9 cellular contexts compared by ENCODE assay signal in the genomic region with DNA sequence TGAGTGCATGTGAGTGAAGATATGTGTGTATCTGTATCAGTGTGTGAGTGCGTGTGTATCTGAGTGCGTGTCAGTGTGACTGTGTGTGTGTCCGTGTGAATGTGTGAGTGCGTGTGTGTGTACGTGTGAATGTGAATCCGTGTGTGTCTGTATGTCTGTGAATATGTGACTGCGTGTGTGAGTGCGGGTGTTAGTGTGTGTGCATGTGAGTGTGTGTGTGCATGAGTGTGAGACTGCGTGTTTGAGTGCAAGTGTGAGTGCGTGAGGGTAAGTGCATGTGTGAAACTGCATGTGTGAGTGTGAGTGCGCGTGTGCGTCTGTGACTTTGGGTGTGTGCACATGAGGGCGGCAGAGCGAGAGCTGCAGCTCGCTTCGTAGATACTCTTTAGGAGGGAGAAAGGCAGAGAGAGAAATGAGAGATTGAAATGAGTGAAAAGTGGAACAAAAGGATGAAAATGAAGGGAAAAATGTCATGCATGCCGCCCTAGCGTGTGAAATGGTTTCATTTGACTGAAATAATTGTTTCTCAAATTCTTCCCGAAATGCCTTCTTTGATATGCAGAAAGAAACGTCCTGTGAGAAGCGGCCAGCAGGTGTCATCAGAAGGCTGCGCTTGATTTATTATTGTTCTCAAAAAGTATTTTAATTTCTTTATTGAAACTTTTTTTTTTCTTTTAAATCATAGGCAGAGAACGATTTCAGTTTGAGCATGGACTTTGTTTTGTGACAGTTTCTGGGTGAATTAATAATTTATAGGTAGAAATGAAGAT. TPM values are rescaled to one million over a fixed set of nuclear protein-coding genes. Genes with fewer than 3 reads are reported as not detected.
DNase-seq lines count a peak whose midpoint lies in the region; ATAC-seq, FAIRE-seq and TF ChIP-seq lines count a peak whose summit lies in the region.
"Had no signal": no experiment of that assay in that cellular context is flagged by ENCODE, and none has a peak within 500 bp of the region (broad histone marks: within the 10 kb centered on the region; RNA-seq: fewer than 3 reads in every experiment).

No MANE protein-coding gene starts in this region.

- 0 out of 8 replicates have a peak overlapping the region, but pooled peaks of 1 of the 4 experiments have one; percentile 25 for H3K4me3 ChIP-seq in H1 (ENCODE audit: extremely low read depth in 1 of 4, insufficient read depth in 2 of 4, low read depth in 3 of 4, low read length in 4 of 4)
- H3K4me3 ChIP-seq in retinal pigment epithelial cell (ENCODE audit: low read length): no peak overlapping the region

- H2AK5ac ChIP-seq in H1 (ENCODE audit: low read depth, low read length): peak overlapping the region; percentile 100

- no peak overlapping the region for H4K8ac ChIP-seq in H1 (ENCODE audit: extremely low read depth, insufficient read depth, low read length)

- CTCF ChIA-PET in H1 (lab: Charles Lee; ENCODE audit: partially characterized antibody): interaction anchor here (0.8 to 2.2 kb wide), 7 partner anchors 8 to 546 kb away, joined by 3 to 11 read pairs (median 4); no protein-coding TSS in a partner anchor

- H3K4ac ChIP-seq in H1 (replicated peaks; ENCODE audit: insufficient read length, low read depth, low read length): peak overlapping the region; percentile 88

- no peak for FAIRE-seq in H1 (lab: Jason Lieb, UNC)

- no peak overlapping the region for H3K23ac ChIP-seq in H1 (ENCODE audit: insufficient read length)

- H3K79me2 ChIP-seq in H1 (ENCODE audit: control insufficient read depth in 1 of 2, insufficient read depth in 2 of 2, low read length in 2 of 2): peaks cover 0 to 6% of the 10 kb centered on the region in 2 experiments; a peak in 1 of 4 replicates

- peak overlapping the region; percentile 60 to 62 for H3K4me2 ChIP-seq in H1 (ENCODE audit: insufficient read depth in 1 of 2, low read depth in 2 of 2, low read length in 2 of 2)

- DNase-seq in activated T-cell treated with anti-CD3 and anti-CD28 coated beads, Interleukin-2, amount 50 U/mL, for 1 hour: peak; percentile 51
- DNase-seq in activated T-cell treated with anti-CD3 and anti-CD28 coated beads for 4 hours (no peak), NCI-H69 (lab: John Stamatoyannopoulos, UW) (peak; percentile 39), H1 (ENCODE audit: low read depth in 1 of 2, low spot score in 2 of 2) (no peak), retinal pigment epithelial cell (ENCODE audit: low read depth) (no peak), GM13976 (ENCODE audit: low spot score) (no peak), NCI-H526 treated with DMSO at 0.1 percent for 48 hours (lab: John Stamatoyannopoulos, UW) (no peak)
- DNase-seq: stimulated activated naive CD8-positive, alpha-beta T cell treated with anti-CD3 and anti-CD28 coated beads, Interleukin-15, Interleukin-2, amounts not matched to agents 100 U/mL and 50 U/mL, for 24 hours had no signal

- TF ChIP-seq CTCF in H1 (IDR thresholded peaks at IDR 0.05; ENCODE audit: control extremely low read depth in 1 of 3, insufficient read depth in 1 of 3, low read depth in 1 of 3, low read length in 3 of 3) (peak in 1 of 3 experiments; percentile 39; a peak in 2 of 4 replicates), retinal pigment epithelial cell (conservative IDR thresholded peaks at IDR 0.05; ENCODE audit: low read depth, low read length) (peak; percentile 58), GM13976 (IDR thresholded peaks at IDR 0.05; ENCODE audit: borderline replicate concordance, control extremely low read depth, extremely low read depth, insufficient read depth, missing control alignments) (no peak)

- H3K18ac ChIP-seq in H1 (ENCODE audit: extremely low read depth, low read length): peak overlapping the region; percentile 96

- H2BK120ac ChIP-seq in H1 (replicated peaks; ENCODE audit: low read depth, low read length): peak overlapping the region; percentile 29

- peak overlapping the region; percentile 91 for H2BK5ac ChIP-seq in H1 (ENCODE audit: low read depth, low read length)

- H3K36me3 ChIP-seq in H1 (ENCODE audit: control insufficient read depth in 2 of 4, insufficient read depth in 4 of 4, low read length in 3 of 4): no peaks in the 10 kb centered on the region; a peak in 1 of 8 replicates

- peaks cover 4 to 13% (median 11%) of the 10 kb centered on the region in 4 experiments for H3K4me1 ChIP-seq in H1 (replicated peaks in 1 of 4; ENCODE audit: control insufficient read depth in 3 of 4, insufficient read depth in 4 of 4, low read length in 3 of 4)

- peak overlapping the region; percentile 69; the same call in 1 of the 2 replicates for H2AFZ ChIP-seq in H1 (ENCODE audit: low read length)

- H3K56ac ChIP-seq in H1 (replicated peaks; ENCODE audit: insufficient read length, low read depth, low read length): no peak overlapping the region

- no peak for ATAC-seq in HG02571 (IDR thresholded peaks at IDR 0.05; ENCODE audit: unreplicated experiment)
- ATAC-seq: stimulated activated naive CD8-positive, alpha-beta T cell treated with anti-CD3 and anti-CD28 coated beads, Interleukin-15, Interleukin-2, amounts not matched to agents 100 U/mL and 50 U/mL, for 24 hours had no signal

- peaks cover 0 to 6% of the 10 kb centered on the region in 2 experiments for H4K20me1 ChIP-seq in H1 (replicated peaks in 1 of 2; ENCODE audit: control insufficient read depth in 1 of 2, insufficient read depth in 2 of 2, low read length in 2 of 2)

- WGBS in H1 (ENCODE audit: extremely low coverage in 1 of 2, insufficient coverage in 1 of 2, insufficient read length in 1 of 2, insufficient replicate concordance in 2 of 2, low coverage in 1 of 2, low lambda C conversion rate in 2 of 2, missing lambda C conversion rate in 1 of 2), 2 experiments: 65% methylated on average over 24 of the region's 24 CpGs; no CpG with 5 or more reads in 1 of the 2 experiments

- TF ChIP-seq RAD21 in H1 (IDR thresholded peaks at IDR 0.05 in 1 of 2, conservative IDR thresholded peaks at IDR 0.05 in 1 of 2; ENCODE audit: low read depth in 2 of 2, low read length in 2 of 2): peak; percentile 46 to 58

- H3K27me3 ChIP-seq in H1 (replicated peaks in 1 of 4; ENCODE audit: control insufficient read depth in 3 of 4, extremely low read depth in 1 of 4, insufficient read depth in 3 of 4, low read length in 3 of 4): no peaks in the 10 kb centered on the region

- peak overlapping the region; percentile 23 for H4K5ac ChIP-seq in H1 (ENCODE audit: insufficient read length, low read depth, low read length)

- H3K9me3 ChIP-seq in H1 (ENCODE audit: insufficient read depth in 2 of 2, low read depth in 1 of 2, low read length in 1 of 2): no peaks in the 10 kb centered on the region

- H4K91ac ChIP-seq in H1 (replicated peaks; ENCODE audit: insufficient read length, low read length): peak overlapping the region; percentile 92

- TF ChIP-seq EP300 in H1 (IDR thresholded peaks at IDR 0.05; ENCODE audit: borderline replicate concordance in 1 of 2, low read depth in 2 of 2, low read length in 2 of 2): no peak

- H3K27ac ChIP-seq in H1 (ENCODE audit: low read depth, low read length): no peak overlapping the region; the same call in 1 of the 2 replicates

- no peak overlapping the region for H3K14ac ChIP-seq in H1 (ENCODE audit: insufficient read length)

- peaks cover 5% of the 10 kb centered on the region; the same call in 1 of the 2 replicates for H3K79me1 ChIP-seq in H1 (ENCODE audit: low read depth, low read length)

- POLR2A ChIA-PET in H1 (lab: Charles Lee; ENCODE audit: partially characterized antibody): no interaction called here

- in situ Hi-C loops in GM13976 (cut with MboI; ENCODE audit: low sequenced_read_pairs, unreplicated experiment): no loop called here

- peaks cover 6% of the 10 kb centered on the region; the same call in 1 of the 2 replicates for H3K23me2 ChIP-seq in H1 (ENCODE audit: low read depth, low read length)

- peak overlapping the region; percentile 63; the same call in 1 of the 2 replicates for H2BK20ac ChIP-seq in H1 (ENCODE audit: low read length)

- no peak for TF ChIP-seq POLR2A in H1 (IDR thresholded peaks at IDR 0.05; ENCODE audit: control extremely low read depth in 1 of 2, low read depth in 2 of 2, low read length in 2 of 2)

- H3K9ac ChIP-seq in H1 (replicated peaks in 1 of 4; ENCODE audit: extremely low read depth in 1 of 4, low read depth in 3 of 4, low read length in 3 of 4): peak overlapping the region in 1 of 4 experiments; percentile 34; a peak in 2 of 7 replicates

- peak overlapping the region; percentile 99 for H2BK12ac ChIP-seq in H1 (ENCODE audit: low read depth, low read length)

- peak overlapping the region; percentile 93 for H2BK15ac ChIP-seq in H1 (ENCODE audit: low read length)

TF ChIP-seq in H1, 55 proteins besides CTCF, POLR2A, EP300 and RAD21:
- peak; percentile 55 for TF ChIP-seq ASH2L (IDR thresholded peaks at IDR 0.05; ENCODE audit: low read length)
- TF ChIP-seq POU5F1 (IDR thresholded peaks at IDR 0.05; ENCODE audit: low read depth, low read length): 0 out of 2 replicates have a peak, but pooled peaks have one; percentile 15
- TF ChIP-seq CHD2 (IDR thresholded peaks at IDR 0.05; ENCODE audit: low read length): no peak
- no peak for TF ChIP-seq HDAC6 (IDR thresholded peaks at IDR 0.05; ENCODE audit: low read depth, low read length)
- no peak for TF ChIP-seq GTF2F1 (IDR thresholded peaks at IDR 0.05; ENCODE audit: borderline replicate concordance, low read depth, low read length)

RNA-seq across cellular contexts. Expression of gene ZNF407, which starts 25.6 kb away (rescaled TPM):
- 6.2 and 6.8 TPM in 2 replicates for total RNA-seq in H1 (2021; fragmentation: NEBNext Ultra II Directional; extraction: Animal tissue kit (Norgen Biotek cat#: 25700))
- polyA plus RNA-seq in H1 (2011; rRNA removed): 1.5 TPM in 2 replicates
- 1.9 TPM for polyA plus RNA-seq in H1 (2011; cell fraction: cytosol; rRNA removed)
- 3.7 TPM for polyA plus RNA-seq in H1 (2011; cell fraction: nucleus; rRNA removed)
- 2.1 to 3.5 TPM (median 2.8 TPM) in 4 replicates for polyA plus RNA-seq in H1 (2012, experiment 1 of 2)
- polyA plus RNA-seq in H1 (2012, experiment 2 of 2): 0.20 TPM
- polyA plus RNA-seq in H1 (2013, experiment 1 of 2): 1.6 TPM
- polyA plus RNA-seq in H1 (2013, experiment 2 of 2): 1.7 TPM
- 10.8 and 16.1 TPM in 2 replicates for polyA minus RNA-seq in H1 (2011; rRNA and poly(A)+ RNA removed)
- polyA minus RNA-seq in H1 (2011; cell fraction: cytosol; rRNA and poly(A)+ RNA removed): 6.7 TPM
- polyA minus RNA-seq in H1 (2011; cell fraction: nucleus; rRNA and poly(A)+ RNA removed): 41.3 TPM

Comparison
In these comparisons a context has a peak if more than half of its experiments do, and no peak if none do; other contexts are left out.
1. DNase-seq: peak in activated T-cell treated with anti-CD3 and anti-CD28 coated beads, Interleukin-2, amount 50 U/mL, for 1 hour (single experiment) and NCI-H69 (single experiment); none in activated T-cell treated with anti-CD3 and anti-CD28 coated beads for 4 hours (single experiment), H1 (0 of 2), retinal pigment epithelial cell (single experiment), GM13976 (single experiment) and NCI-H526 treated with DMSO at 0.1 percent for 48 hours (single experiment).